Comparison of ENCODE assay signal across 2 cellular contexts in the genomic region with DNA sequence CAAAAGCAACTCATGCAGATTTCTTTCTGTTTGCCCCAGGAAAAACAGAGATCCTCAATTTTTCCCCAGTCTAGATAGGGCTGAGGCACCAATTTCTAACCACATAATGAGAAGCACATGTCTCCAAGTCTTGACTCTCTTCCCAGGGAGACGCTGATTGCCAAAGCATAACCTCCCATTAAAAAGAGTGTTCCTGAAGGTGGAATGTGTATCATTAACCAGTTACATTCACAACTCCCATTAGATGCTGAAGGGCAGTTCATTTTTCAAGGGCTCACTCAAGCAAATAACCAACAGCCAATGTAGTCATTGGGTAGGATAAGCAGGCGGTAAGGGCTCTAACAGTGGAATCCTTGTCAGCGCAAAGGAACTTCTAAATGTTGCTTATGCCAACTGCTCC.
TF ChIP-seq lines count a peak whose summit lies in the region.

No MANE protein-coding gene starts in this region.

TF ChIP-seq in GM23338, 12 proteins besides CTCF, POLR2A, EP300 and RAD21:
- TF ChIP-seq POLR2AphosphoS5 (IDR thresholded peaks at IDR 0.05; ENCODE audit: low read depth) = no peak
- TF ChIP-seq, protein P1, sequence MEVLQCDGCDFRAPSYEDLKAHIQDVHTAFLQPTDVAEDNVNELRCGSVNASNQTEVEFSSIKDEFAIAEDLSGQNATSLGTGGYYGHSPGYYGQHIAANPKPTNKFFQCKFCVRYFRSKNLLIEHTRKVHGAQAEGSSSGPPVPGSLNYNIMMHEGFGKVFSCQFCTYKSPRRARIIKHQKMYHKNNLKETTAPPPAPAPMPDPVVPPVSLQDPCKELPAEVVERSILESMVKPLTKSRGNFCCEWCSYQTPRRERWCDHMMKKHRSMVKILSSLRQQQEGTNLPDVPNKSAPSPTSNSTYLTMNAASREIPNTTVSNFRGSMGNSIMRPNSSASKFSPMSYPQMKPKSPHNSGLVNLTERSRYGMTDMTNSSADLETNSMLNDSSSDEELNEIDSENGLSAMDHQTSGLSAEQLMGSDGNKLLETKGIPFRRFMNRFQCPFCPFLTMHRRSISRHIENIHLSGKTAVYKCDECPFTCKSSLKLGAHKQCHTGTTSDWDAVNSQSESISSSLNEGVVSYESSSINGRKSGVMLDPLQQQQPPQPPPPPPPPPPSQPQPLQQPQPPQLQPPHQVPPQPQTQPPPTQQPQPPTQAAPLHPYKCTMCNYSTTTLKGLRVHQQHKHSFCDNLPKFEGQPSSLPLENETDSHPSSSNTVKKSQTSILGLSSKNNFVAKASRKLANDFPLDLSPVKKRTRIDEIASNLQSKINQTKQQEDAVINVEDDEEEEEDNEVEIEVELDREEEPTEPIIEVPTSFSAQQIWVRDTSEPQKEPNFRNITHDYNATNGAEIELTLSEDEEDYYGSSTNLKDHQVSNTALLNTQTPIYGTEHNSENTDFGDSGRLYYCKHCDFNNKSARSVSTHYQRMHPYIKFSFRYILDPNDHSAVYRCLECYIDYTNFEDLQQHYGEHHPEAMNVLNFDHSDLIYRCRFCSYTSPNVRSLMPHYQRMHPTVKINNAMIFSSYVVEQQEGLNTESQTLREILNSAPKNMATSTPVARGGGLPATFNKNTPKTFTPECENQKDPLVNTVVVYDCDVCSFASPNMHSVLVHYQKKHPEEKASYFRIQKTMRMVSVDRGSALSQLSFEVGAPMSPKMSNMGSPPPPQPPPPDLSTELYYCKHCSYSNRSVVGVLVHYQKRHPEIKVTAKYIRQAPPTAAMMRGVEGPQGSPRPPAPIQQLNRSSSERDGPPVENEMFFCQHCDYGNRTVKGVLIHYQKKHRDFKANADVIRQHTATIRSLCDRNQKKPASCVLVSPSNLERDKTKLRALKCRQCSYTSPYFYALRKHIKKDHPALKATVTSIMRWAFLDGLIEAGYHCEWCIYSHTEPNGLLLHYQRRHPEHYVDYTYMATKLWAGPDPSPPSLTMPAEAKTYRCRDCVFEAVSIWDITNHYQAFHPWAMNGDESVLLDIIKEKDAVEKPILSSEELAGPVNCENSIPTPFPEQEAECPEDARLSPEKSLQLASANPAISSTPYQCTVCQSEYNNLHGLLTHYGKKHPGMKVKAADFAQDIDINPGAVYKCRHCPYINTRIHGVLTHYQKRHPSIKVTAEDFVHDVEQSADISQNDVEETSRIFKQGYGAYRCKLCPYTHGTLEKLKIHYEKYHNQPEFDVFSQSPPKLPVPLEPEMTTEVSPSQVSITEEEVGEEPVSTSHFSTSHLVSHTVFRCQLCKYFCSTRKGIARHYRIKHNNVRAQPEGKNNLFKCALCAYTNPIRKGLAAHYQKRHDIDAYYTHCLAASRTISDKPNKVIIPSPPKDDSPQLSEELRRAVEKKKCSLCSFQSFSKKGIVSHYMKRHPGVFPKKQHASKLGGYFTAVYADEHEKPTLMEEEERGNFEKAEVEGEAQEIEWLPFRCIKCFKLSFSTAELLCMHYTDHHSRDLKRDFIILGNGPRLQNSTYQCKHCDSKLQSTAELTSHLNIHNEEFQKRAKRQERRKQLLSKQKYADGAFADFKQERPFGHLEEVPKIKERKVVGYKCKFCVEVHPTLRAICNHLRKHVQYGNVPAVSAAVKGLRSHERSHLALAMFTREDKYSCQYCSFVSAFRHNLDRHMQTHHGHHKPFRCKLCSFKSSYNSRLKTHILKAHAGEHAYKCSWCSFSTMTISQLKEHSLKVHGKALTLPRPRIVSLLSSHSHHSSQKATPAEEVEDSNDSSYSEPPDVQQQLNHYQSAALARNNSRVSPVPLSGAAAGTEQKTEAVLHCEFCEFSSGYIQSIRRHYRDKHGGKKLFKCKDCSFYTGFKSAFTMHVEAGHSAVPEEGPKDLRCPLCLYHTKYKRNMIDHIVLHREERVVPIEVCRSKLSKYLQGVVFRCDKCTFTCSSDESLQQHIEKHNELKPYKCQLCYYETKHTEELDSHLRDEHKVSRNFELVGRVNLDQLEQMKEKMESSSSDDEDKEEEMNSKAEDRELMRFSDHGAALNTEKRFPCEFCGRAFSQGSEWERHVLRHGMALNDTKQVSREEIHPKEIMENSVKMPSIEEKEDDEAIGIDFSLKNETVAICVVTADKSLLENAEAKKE (CRISPR knock-in tag; IDR thresholded peaks at IDR 0.05) = no peak
- no peak for TF ChIP-seq EZH2phosphoT487 (IDR thresholded peaks at IDR 0.05; ENCODE audit: unreplicated experiment)
- no peak for TF ChIP-seq JUNB (IDR thresholded peaks at IDR 0.05; ENCODE audit: unreplicated experiment)
- TF ChIP-seq ZNF331 (CRISPR knock-in tag; IDR thresholded peaks at IDR 0.05; ENCODE audit: low read depth) = no peak
- TF ChIP-seq EZH2 (IDR thresholded peaks at IDR 0.05; ENCODE audit: low read depth, unreplicated experiment) = no peak
- no peak for TF ChIP-seq NANOG (IDR thresholded peaks at IDR 0.05; ENCODE audit: borderline replicate concordance)
- TF ChIP-seq, protein P2, sequence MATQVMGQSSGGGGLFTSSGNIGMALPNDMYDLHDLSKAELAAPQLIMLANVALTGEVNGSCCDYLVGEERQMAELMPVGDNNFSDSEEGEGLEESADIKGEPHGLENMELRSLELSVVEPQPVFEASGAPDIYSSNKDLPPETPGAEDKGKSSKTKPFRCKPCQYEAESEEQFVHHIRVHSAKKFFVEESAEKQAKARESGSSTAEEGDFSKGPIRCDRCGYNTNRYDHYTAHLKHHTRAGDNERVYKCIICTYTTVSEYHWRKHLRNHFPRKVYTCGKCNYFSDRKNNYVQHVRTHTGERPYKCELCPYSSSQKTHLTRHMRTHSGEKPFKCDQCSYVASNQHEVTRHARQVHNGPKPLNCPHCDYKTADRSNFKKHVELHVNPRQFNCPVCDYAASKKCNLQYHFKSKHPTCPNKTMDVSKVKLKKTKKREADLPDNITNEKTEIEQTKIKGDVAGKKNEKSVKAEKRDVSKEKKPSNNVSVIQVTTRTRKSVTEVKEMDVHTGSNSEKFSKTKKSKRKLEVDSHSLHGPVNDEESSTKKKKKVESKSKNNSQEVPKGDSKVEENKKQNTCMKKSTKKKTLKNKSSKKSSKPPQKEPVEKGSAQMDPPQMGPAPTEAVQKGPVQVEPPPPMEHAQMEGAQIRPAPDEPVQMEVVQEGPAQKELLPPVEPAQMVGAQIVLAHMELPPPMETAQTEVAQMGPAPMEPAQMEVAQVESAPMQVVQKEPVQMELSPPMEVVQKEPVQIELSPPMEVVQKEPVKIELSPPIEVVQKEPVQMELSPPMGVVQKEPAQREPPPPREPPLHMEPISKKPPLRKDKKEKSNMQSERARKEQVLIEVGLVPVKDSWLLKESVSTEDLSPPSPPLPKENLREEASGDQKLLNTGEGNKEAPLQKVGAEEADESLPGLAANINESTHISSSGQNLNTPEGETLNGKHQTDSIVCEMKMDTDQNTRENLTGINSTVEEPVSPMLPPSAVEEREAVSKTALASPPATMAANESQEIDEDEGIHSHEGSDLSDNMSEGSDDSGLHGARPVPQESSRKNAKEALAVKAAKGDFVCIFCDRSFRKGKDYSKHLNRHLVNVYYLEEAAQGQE (IDR thresholded peaks at IDR 0.05; ENCODE audit: unreplicated experiment) = no peak
- TF ChIP-seq CREB1 (CRISPR knock-in tag; IDR thresholded peaks at IDR 0.05; ENCODE audit: low read depth) = no peak

TF ChIP-seq in endothelial cell of umbilical vein, 7 proteins besides CTCF, POLR2A, EP300 and RAD21:
- TF ChIP-seq JUN (IDR thresholded peaks at IDR 0.05; ENCODE audit: borderline replicate concordance, insufficient read depth, insufficient read length, low read depth) (no peak), EZH2 (IDR thresholded peaks at IDR 0.05; ENCODE audit: borderline replicate concordance, low read depth, low read length, severe bottlenecking) (no peak), MYC (IDR thresholded peaks at IDR 0.05; ENCODE audit: low read depth, low read length) (no peak), GATA2 (IDR thresholded peaks at IDR 0.05; ENCODE audit: insufficient read depth, insufficient read length, low read depth, low read length) (no peak), POLR2AphosphoS5 (IDR thresholded peaks at IDR 0.05; ENCODE audit: insufficient read depth, low read depth, low read length) (no peak)
- TF ChIP-seq, protein P3, sequence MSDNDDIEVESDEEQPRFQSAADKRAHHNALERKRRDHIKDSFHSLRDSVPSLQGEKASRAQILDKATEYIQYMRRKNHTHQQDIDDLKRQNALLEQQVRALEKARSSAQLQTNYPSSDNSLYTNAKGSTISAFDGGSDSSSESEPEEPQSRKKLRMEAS (IDR thresholded peaks at IDR 0.05; ENCODE audit: insufficient read depth, insufficient read length) = no peak
